24 cellular contexts compared by ENCODE assay signal in the genomic region with DNA sequence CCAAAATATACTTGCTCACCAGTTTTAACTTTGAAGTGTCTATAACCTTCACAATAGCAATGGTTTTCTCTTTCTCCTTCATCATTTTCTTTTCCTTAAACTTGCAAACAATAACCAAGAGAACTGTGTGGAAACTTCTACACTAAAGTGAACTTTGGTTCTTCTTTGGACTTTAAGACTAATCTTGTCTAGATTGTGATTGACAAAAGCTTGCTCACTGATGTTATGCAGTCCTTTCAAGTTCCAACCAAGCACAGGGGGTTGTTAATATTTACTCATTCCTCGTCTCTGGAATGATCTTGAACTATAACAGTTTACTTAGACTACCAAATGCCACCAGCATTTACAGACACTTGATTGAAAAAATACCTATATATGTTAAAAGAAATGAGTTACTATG.
"Had no signal": no experiment of that assay in that cellular context is flagged by ENCODE, and none has a peak within 500 bp of the region (broad histone marks: within the 10 kb centered on the region; RNA-seq: fewer than 3 reads in every experiment).

No MANE protein-coding gene starts in this region.

- H3K9me3 Mint-ChIP-seq: nephron progenitor cell; stimulated activated naive CD8-positive, alpha-beta T cell treated with anti-CD3 and anti-CD28 coated beads, Interleukin-15, Interleukin-2, amounts not matched to agents 100 ng/mL and 50 ng/mL, for 24 hours had no signal

- H2AFZ ChIP-seq: neural progenitor cell had no signal

- H3K27ac ChIP-seq: heart right ventricle, left lung, lower lobe of right lung, neural progenitor cell, ovary, prostate gland, sigmoid colon, suprapubic skin, thoracic aorta, tibial artery, upper lobe of right lung had no signal

- H3K4me3 ChIP-seq: heart right ventricle, left lung, lower lobe of right lung, neural progenitor cell, ovary, prostate gland, sigmoid colon, suprapubic skin, thoracic aorta, tibial artery, upper lobe of right lung had no signal

- H3K36me3 Mint-ChIP-seq: naive thymus-derived CD8-positive, alpha-beta T cell; neural progenitor cell had no signal

- DNase-seq: heart right ventricle; hippocampal formation; left colon; left lung; lower lobe of right lung; mammary epithelial cell; mesenchymal stem cell; naive thymus-derived CD8-positive, alpha-beta T cell; nephron progenitor cell; ovary; sigmoid colon; stimulated activated CD4-positive, alpha-beta T cell treated with anti-CD3 and anti-CD28 coated beads, Interleukin-12 subunit alpha, Interleukin-12 subunit beta, amount 100 ng/mL, for 4 hours; stimulated activated CD4-positive, alpha-beta T cell treated with anti-CD3 and anti-CD28 coated beads, Interleukin-15, amount 100 ng/mL, for 24 hours; stimulated activated CD4-positive, alpha-beta T cell treated with anti-CD3 and anti-CD28 coated beads, Interleukin-2, amount 100 ng/mL, for 24 hours; stimulated activated CD4-positive, alpha-beta T cell treated with anti-CD3 and anti-CD28 coated beads, Interleukin-4, amount 100 ng/mL, for 1 hour; stimulated activated naive CD4-positive, alpha-beta T cell; tibial artery; trophoblast cell; upper lobe of right lung had no signal

- H3K9me3 ChIP-seq: heart right ventricle, left lung, lower lobe of right lung, ovary, prostate gland, sigmoid colon, suprapubic skin, thoracic aorta, tibial artery, upper lobe of right lung had no signal

- H3K27ac Mint-ChIP-seq: naive thymus-derived CD8-positive, alpha-beta T cell; nephron progenitor cell; neural progenitor cell; stimulated activated naive CD8-positive, alpha-beta T cell treated with anti-CD3 and anti-CD28 coated beads, Interleukin-15, Interleukin-2, amounts not matched to agents 100 ng/mL and 50 ng/mL, for 24 hours had no signal

- ATAC-seq: heart right ventricle; left colon; left lung; lower lobe of right lung; naive thymus-derived CD8-positive, alpha-beta T cell; upper lobe of right lung had no signal

- H3K4me2 ChIP-seq: neural progenitor cell had no signal

- H3K4me1 ChIP-seq: heart right ventricle, lower lobe of right lung, neural progenitor cell, prostate gland, sigmoid colon, suprapubic skin, tibial artery, upper lobe of right lung had no signal

- H3K4me1 Mint-ChIP-seq: naive thymus-derived CD8-positive, alpha-beta T cell; nephron progenitor cell had no signal

- H3K27me3 ChIP-seq: heart right ventricle, left lung, neural progenitor cell, ovary, sigmoid colon, suprapubic skin, tibial artery, upper lobe of right lung had no signal

- H3K9ac ChIP-seq: neural progenitor cell had no signal

- H3K36me3 ChIP-seq: heart right ventricle, left lung, lower lobe of right lung, neural progenitor cell, ovary, prostate gland, sigmoid colon, suprapubic skin, thoracic aorta, tibial artery, upper lobe of right lung had no signal

- H3K4me3 Mint-ChIP-seq: naive thymus-derived CD8-positive, alpha-beta T cell; nephron progenitor cell; neural progenitor cell; stimulated activated naive CD8-positive, alpha-beta T cell treated with anti-CD3 and anti-CD28 coated beads, Interleukin-15, Interleukin-2, amounts not matched to agents 100 ng/mL and 50 ng/mL, for 24 hours had no signal
